Comparison of ENCODE assay signal across 1 cellular context in genomic region chr5:151021771-151022170, GRCh38.
TF ChIP-seq lines count a peak whose summit lies in the region.

No MANE protein-coding gene starts in this region.

TF ChIP-seq in K562, 482 proteins besides CTCF, POLR2A, EP300 and RAD21:
- TF ChIP-seq NUFIP1 (IDR thresholded peaks at IDR 0.05; ENCODE audit: partially characterized antibody), result no peak
- TF ChIP-seq SMARCA5 (IDR thresholded peaks at IDR 0.05), result no peak
- TF ChIP-seq CHAMP1 (IDR thresholded peaks at IDR 0.05), result no peak
- TF ChIP-seq MYBL2 (IDR thresholded peaks at IDR 0.05; ENCODE audit: low read depth), result no peak
- no peak for TF ChIP-seq MYBL2 (CRISPR knock-in tag; IDR thresholded peaks at IDR 0.05; ENCODE audit: borderline replicate concordance)
- no peak for TF ChIP-seq MXI1 (IDR thresholded peaks at IDR 0.05; ENCODE audit: low read depth, low read length)
- TF ChIP-seq ZBTB26 (CRISPR knock-in tag; IDR thresholded peaks at IDR 0.05), result no peak
- TF ChIP-seq ZNF398 (CRISPR knock-in tag; IDR thresholded peaks at IDR 0.05), result no peak
- no peak for TF ChIP-seq PHF20 (IDR thresholded peaks at IDR 0.05; ENCODE audit: partially characterized antibody)
- TF ChIP-seq AFF4 (CRISPR knock-in tag; IDR thresholded peaks at IDR 0.05), result no peak
- TF ChIP-seq SLC30A9 (CRISPR knock-in tag; IDR thresholded peaks at IDR 0.05), result no peak
- no peak for TF ChIP-seq TFE3 (CRISPR knock-in tag; IDR thresholded peaks at IDR 0.05)
